Comparison of ENCODE assay signal across 22 cellular contexts in the genomic region with DNA sequence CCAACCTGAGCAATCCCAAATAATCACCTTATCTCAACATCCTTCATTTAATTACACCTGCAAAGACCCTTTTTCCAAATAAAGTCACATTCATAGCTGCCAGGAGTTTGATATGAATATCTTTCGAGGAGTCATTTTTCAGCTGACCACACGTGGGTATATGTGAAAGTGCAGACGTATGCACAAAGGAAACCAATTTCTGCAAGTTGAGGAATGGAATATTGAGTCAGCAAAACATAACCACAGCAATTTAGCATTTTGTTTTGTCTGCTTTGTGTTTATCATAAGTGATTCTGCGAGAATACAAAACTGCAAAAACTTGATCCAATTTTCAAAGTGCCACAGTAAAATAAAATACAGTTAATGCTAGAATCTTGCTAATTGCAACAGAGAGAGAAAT.
"Had no signal": no experiment of that assay in that cellular context is flagged by ENCODE, and none has a peak within 500 bp of the region (broad histone marks: within the 10 kb centered on the region; RNA-seq: fewer than 3 reads in every experiment).

No MANE protein-coding gene starts in this region.

- H3K4me2 ChIP-seq: neural progenitor cell had no signal

- DNase-seq: cortex of kidney; effector memory CD8-positive, alpha-beta T cell; erythroblast; esophagus squamous epithelium; foreskin fibroblast; gastrocnemius medialis; head of caudate nucleus; mesenchymal stem cell; midbrain; naive thymus-derived CD4-positive, alpha-beta T cell; stimulated activated CD4-positive, alpha-beta T cell treated with anti-CD3 and anti-CD28 coated beads, Interleukin-2, amount 100 ng/mL, for 24 hours; stimulated activated CD4-positive, alpha-beta T cell treated with anti-CD3 and anti-CD28 coated beads, Interleukin-4, amount 100 ng/mL, for 4 hours; stimulated activated naive CD8-positive, alpha-beta T cell treated with anti-CD3 and anti-CD28 coated beads, Interleukin-15, Interleukin-2, amounts not matched to agents 100 U/mL and 50 U/mL, for 24 hours; substantia nigra; testis; tibial artery; upper lobe of left lung had no signal

- H3K9ac ChIP-seq: neural progenitor cell, parathyroid adenoma had no signal

- H3K4me3 ChIP-seq: esophagus squamous epithelium, gastrocnemius medialis, neural progenitor cell, testis, tibial artery, upper lobe of left lung had no signal

- H3K27me3 ChIP-seq: esophagus squamous epithelium, gastrocnemius medialis, neural progenitor cell, testis, tibial artery, upper lobe of left lung had no signal

- H3K4me1 ChIP-seq: esophagus squamous epithelium, gastrocnemius medialis, neural progenitor cell, parathyroid adenoma, testis, tibial artery, upper lobe of left lung had no signal

- ATAC-seq: effector memory CD8-positive, alpha-beta T cell; gastrocnemius medialis; left lobe of liver; naive thymus-derived CD4-positive, alpha-beta T cell; sciatic nerve; stimulated activated memory B cell treated with anti-CD40 and anti-IgM and Interleukin-4, amounts not matched to agents 10 μg/mL and 1 μg/mL and 100 μg/mL, for 72 hours; stimulated activated naive CD8-positive, alpha-beta T cell treated with anti-CD3 and anti-CD28 coated beads, Interleukin-15, Interleukin-2, amounts not matched to agents 100 U/mL and 50 U/mL, for 24 hours had no signal

- H3K36me3 ChIP-seq: esophagus squamous epithelium, gastrocnemius medialis, neural progenitor cell, tibial artery, upper lobe of left lung had no signal

- H3K9me3 ChIP-seq: esophagus squamous epithelium, gastrocnemius medialis, testis, tibial artery, upper lobe of left lung had no signal

- H3K79me2 ChIP-seq: parathyroid adenoma had no signal

- H3K27ac ChIP-seq: esophagus squamous epithelium, gastrocnemius medialis, neural progenitor cell, parathyroid adenoma, testis, tibial artery, upper lobe of left lung had no signal

- H2AFZ ChIP-seq: neural progenitor cell, parathyroid adenoma had no signal
